In genomic region chr1:49622877-49623276, GRCh38 we compare ENCODE assay signal across 25 cellular contexts.
"Had no signal": no experiment of that assay in that cellular context is flagged by ENCODE, and none has a peak within 500 bp of the region (broad histone marks: within the 10 kb centered on the region; RNA-seq: fewer than 3 reads in every experiment).

No MANE protein-coding gene starts in this region.

- H3K36me3 Mint-ChIP-seq: mesothelial cell of epicardium, naive B cell, natural killer cell had no signal

- DNase-seq: dermis blood vessel endothelial cell; dorsolateral prefrontal cortex; effector CD4-positive, alpha-beta T cell; effector memory CD4-positive, alpha-beta T cell; erythroblast; esophagus squamous epithelium; foreskin fibroblast; foreskin melanocyte; gastrocnemius medialis; glutamatergic neuron; head of caudate nucleus; heart right ventricle; hippocampal formation; left cardiac atrium; left lung; left ventricle myocardium superior; lower lobe of right lung; mesenchymal stem cell; mucosa of descending colon; naive B cell; natural killer cell had no signal

- H3K27ac Mint-ChIP-seq: mesothelial cell of epicardium, naive B cell, natural killer cell had no signal

- H3K27me3 Mint-ChIP-seq: naive B cell had no signal

- H3K27me3 ChIP-seq: dorsolateral prefrontal cortex, esophagus squamous epithelium, gastrocnemius medialis, heart right ventricle, left lung had no signal

- H3K4me3 Mint-ChIP-seq: mesothelial cell of epicardium, naive B cell, natural killer cell had no signal

- H3K27ac ChIP-seq: coronary artery, dorsolateral prefrontal cortex, epithelial cell of prostate, esophagus squamous epithelium, gastrocnemius medialis, heart right ventricle, left lung, lower lobe of right lung had no signal

- H3K4me3 ChIP-seq: coronary artery, dorsolateral prefrontal cortex, esophagus squamous epithelium, gastrocnemius medialis, heart right ventricle, left lung, lower lobe of right lung, mucosa of descending colon had no signal

- H3K4me1 ChIP-seq: esophagus squamous epithelium, gastrocnemius medialis, heart right ventricle, left lung, lower lobe of right lung had no signal

- H3K4me1 Mint-ChIP-seq: mesothelial cell of epicardium, naive B cell, natural killer cell had no signal

- ATAC-seq: esophagus mucosa, gastrocnemius medialis, heart right ventricle, left cardiac atrium, left lung, left ventricle myocardium superior, lower lobe of right lung, mucosa of descending colon, natural killer cell had no signal

- H3K36me3 ChIP-seq: esophagus squamous epithelium, gastrocnemius medialis, heart right ventricle, left lung, lower lobe of right lung had no signal

- H3K9me3 ChIP-seq: gastrocnemius medialis, lower lobe of right lung had no signal
